Comparison of ENCODE assay signal across 3 cellular contexts in the genomic region with DNA sequence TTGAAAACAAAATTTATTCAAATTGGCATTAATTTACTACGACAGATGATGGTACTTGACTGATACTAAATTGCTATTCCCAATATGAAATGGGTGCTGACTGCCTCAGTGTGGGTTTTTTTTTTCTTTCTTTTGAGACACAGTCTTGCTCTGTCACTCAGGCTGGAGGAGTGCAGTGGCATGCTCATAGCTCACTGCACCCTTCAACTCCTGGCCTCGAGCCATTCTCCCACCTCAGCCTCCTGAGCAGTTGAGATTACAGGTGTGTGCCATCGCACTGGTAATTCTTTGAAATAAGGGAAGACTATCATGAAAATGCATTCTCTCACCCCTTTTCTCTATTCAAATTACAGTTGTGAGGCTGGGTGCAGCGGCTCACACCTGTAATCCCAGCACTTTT.
"Had no signal": no experiment of that assay in that cellular context is flagged by ENCODE, and none has a peak within 500 bp of the region (broad histone marks: within the 10 kb centered on the region; RNA-seq: fewer than 3 reads in every experiment).

No MANE protein-coding gene starts in this region.

- DNase-seq: GDM1, GF-D8 had no signal

- H3K4me3 ChIP-seq: GM12878 had no signal
